27 cellular contexts compared by ENCODE assay signal in the genomic region with DNA sequence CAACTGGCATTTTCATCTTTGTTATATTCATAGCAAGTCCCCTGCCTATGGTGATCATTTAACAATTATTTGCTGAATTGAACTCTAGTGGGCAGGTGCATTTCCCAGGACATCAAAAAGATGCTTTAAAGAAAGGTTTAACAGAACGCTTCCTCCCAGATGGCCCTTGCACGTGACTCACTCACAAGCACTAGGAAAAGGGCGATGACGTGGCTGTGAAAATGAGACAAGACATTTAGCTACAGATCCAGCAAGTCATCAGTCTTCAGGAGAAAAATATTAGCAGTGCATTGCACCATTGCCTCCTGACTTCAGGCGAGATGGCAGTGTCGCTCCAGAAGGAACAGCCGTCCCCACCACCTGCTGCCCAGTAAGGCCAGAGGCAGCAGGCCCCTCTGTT. TPM values are rescaled to one million over a fixed set of nuclear protein-coding genes. Genes with fewer than 3 reads are reported as not detected.
"Had no signal": no experiment of that assay in that cellular context is flagged by ENCODE, and none has a peak within 500 bp of the region (broad histone marks: within the 10 kb centered on the region; RNA-seq: fewer than 3 reads in every experiment).

No MANE protein-coding gene starts in this region.

- H3K9me3 ChIP-seq: adrenal gland, MG63, SJCRH30 had no signal

- H3K27me3 ChIP-seq: adrenal gland, MG63, SJCRH30 had no signal

- H3K4me1 ChIP-seq: adrenal gland, SJCRH30 had no signal

- H3K4me3 ChIP-seq: adrenal gland, MG63, SJCRH30 had no signal

- H3K36me3 ChIP-seq: adrenal gland, MG63, SJCRH30 had no signal

- ATAC-seq: activated CD8-positive, alpha-beta T cell treated with anti-CD3 and anti-CD28 coated beads, Interleukin-2, amount 10 ng/mL, durations not matched to agents 7 days and 5 days; SK-N-SH treated with all-trans-retinoic acid at 6 μM for 48 hours; WTC11 had no signal

- DNase-seq: activated CD4-positive, alpha-beta T cell treated with anti-CD3 and anti-CD28 coated beads for 48 hours; activated CD4-positive, alpha-beta T cell treated with anti-CD3 and anti-CD28 coated beads, Interleukin-2, amount 50 U/mL, for 4 hours; activated CD4-positive, CD25-positive, alpha-beta regulatory T cell treated with anti-CD3 and anti-CD28 coated beads, Interleukin-2, amount 50 U/mL, for 72 hours; activated CD8-positive, alpha-beta memory T cell treated with anti-CD3 and anti-CD28 coated beads, Interleukin-2, amount 50 U/mL, for 48 hours; activated CD8-positive, alpha-beta T cell treated with anti-CD3 and anti-CD28 coated beads, Interleukin-2, amount 10 ng/mL, durations not matched to agents 7 days and 5 days; activated naive CD4-positive, alpha-beta T cell treated with anti-CD3 and anti-CD28 coated beads, Interleukin-2, amount 50 U/mL, for 16 hours; activated naive CD8-positive, alpha-beta T cell treated with anti-CD3 and anti-CD28 coated beads, Interleukin-2, amount 10 ng/mL, durations not matched to agents 7 days and 5 days; activated T-cell treated with anti-CD3 and anti-CD28 coated beads, Interleukin-2, amount 50 U/mL, for 1 hour; adrenal gland; MG63; MV-4-11; NCI-H1105; NCI-H1436 treated with DMSO at 0.1 percent for 48 hours; NCI-H187 treated with DMSO at 0.1 percent for 48 hours; NCI-H2081 treated with DMSO at 0.1 percent for 48 hours; NCI-H446 treated with DMSO at 0.1 percent for 48 hours; NCI-H526 treated with DMSO at 0.1 percent for 48 hours; NCI-H82; Right ventricle myocardium superior; SJCRH30; SW 1271 had no signal

- H3K27ac ChIP-seq: adrenal gland, RWPE1, SJCRH30 had no signal

RNA-seq across cellular contexts. Expression of a gene that starts 37.3 kb away (rescaled TPM):
- total RNA-seq: activated CD8-positive, alpha-beta T cell treated with anti-CD3 and anti-CD28 coated beads, Interleukin-2, amount 10 ng/mL, durations not matched to agents 7 days and 5 days; activated naive CD8-positive, alpha-beta T cell treated with anti-CD3 and anti-CD28 coated beads, Interleukin-2, amount 10 ng/mL, durations not matched to agents 7 days and 5 days; cardiac septum; OCI-LY7; Right ventricle myocardium superior; T-helper 1 cell treated with Interleukin-12 subunit alpha and Interleukin-12 subunit beta and Interleukin-4 antibody, amounts not matched to agents 30 ng/mL and 1 ng/mL, for 36 hours had no signal
